ENCODE assay signal across 8 cellular contexts in genomic region chr6:112372213-112372806, GRCh38. TPM values are rescaled to one million over a fixed set of nuclear protein-coding genes. Genes with fewer than 3 reads are reported as not detected.
A peak's percentile ranks its signal among the peaks of the same experiment; 100 is the strongest.
DNase-seq lines count a peak whose midpoint lies in the region; ATAC-seq and TF ChIP-seq lines count a peak whose summit lies in the region.

No MANE protein-coding gene starts in this region.

- no peaks in the 10 kb centered on the region for H3K9me1 ChIP-seq in IMR-90 (ENCODE audit: insufficient read depth, low read length)

- no peak overlapping the region for H3K4me2 ChIP-seq in IMR-90 (ENCODE audit: low read depth, low read length)

- H3K56ac ChIP-seq in IMR-90 (ENCODE audit: extremely low read depth, insufficient read depth, low read length) = no peak overlapping the region

- H4K91ac ChIP-seq in IMR-90 (ENCODE audit: insufficient read depth, low read depth, low read length) = no peak overlapping the region

- dilution Hi-C loops in IMR-90 (cut with HindIII; ENCODE audit: low sequenced_read_pairs, unreplicated experiment) = no loop called here

- H2BK5ac ChIP-seq in IMR-90 (ENCODE audit: low read depth, low read length, poor library complexity, severe bottlenecking) = no peak overlapping the region

- H2AK9ac ChIP-seq in IMR-90 (replicated peaks; ENCODE audit: low read depth, low read length, poor library complexity) = no peak overlapping the region

- H2AFZ ChIP-seq in IMR-90 (replicated peaks; ENCODE audit: low read length, poor library complexity) = no peak overlapping the region

- no peak overlapping the region for H2BK20ac ChIP-seq in IMR-90 (ENCODE audit: low read depth, low read length)

- no peak overlapping the region for H3K14ac ChIP-seq in IMR-90 (replicated peaks; ENCODE audit: low read depth, low read length)

- in situ Hi-C loops in Caki2 (cut with HindIII; ENCODE audit: low pct_unique_long_range_greater_than_20kb, low sequenced_read_pairs) (no loop called here), IMR-90 (cut with MboI; ENCODE audit: low sequenced_read_pairs) (no loop called here)

- H4K5ac ChIP-seq in IMR-90 (ENCODE audit: low read depth, low read length) = no peak overlapping the region

- H3K36me3 ChIP-seq in IMR-90 (ENCODE audit: control insufficient read depth, insufficient read depth, low read length) = no peaks in the 10 kb centered on the region
- H3K36me3 ChIP-seq in colonic mucosa = no peaks in the 10 kb centered on the region

- intact Hi-C loops in IMR-90 (cut with micrococcal nuclease) = loop anchor here (1.0 to 10.0 kb wide), 4 partner anchors 58 to 192 kb away; partner anchors contain the start of gene LAMA4
- intact Hi-C loops in colonic mucosa (cut with DNase I) = loop anchor here (10.0 kb wide), 1 partner anchor 198 kb away; no protein-coding TSS in a partner anchor

- no CpG with 5 or more reads among the region's 5 CpGs for WGBS in IMR-90 (ENCODE audit: extremely low coverage in 2 of 2, insufficient read length in 1 of 2), 2 experiments

- no peak overlapping the region for H2BK15ac ChIP-seq in IMR-90 (ENCODE audit: low read depth, low read length)

- H3K23ac ChIP-seq in IMR-90 (ENCODE audit: low read depth, low read length) = no peak overlapping the region

- H2BK120ac ChIP-seq in IMR-90 (ENCODE audit: low read depth, low read length) = no peak overlapping the region

- no peak overlapping the region for H2AK5ac ChIP-seq in IMR-90 (ENCODE audit: low read depth, low read length)

- H3K9me3 ChIP-seq in IMR-90 (ENCODE audit: control insufficient read depth, insufficient read depth, low read length) (no peaks in the 10 kb centered on the region), colonic mucosa (no peaks in the 10 kb centered on the region)

- H3K27me3 ChIP-seq in IMR-90 (ENCODE audit: control insufficient read depth, insufficient read depth, low read length) (peaks cover 11% of the 10 kb centered on the region), colonic mucosa (no peaks in the 10 kb centered on the region)

- DNase-seq in Caki2 (ENCODE audit: low read depth) (peak; percentile 9), IMR-90 (peak; percentile 46), astrocyte of the hippocampus (ENCODE audit: low read depth, low spot score) (peak; percentile 40), left kidney (ENCODE audit: low read depth, low spot score) (peak; percentile 24), colonic mucosa (no peak), cortex of kidney (lab: John Stamatoyannopoulos, UW) (no peak)

- no peaks in the 10 kb centered on the region for H3K79me1 ChIP-seq in IMR-90 (ENCODE audit: low read depth in 1 of 2, low read length in 2 of 2)

- no peak for TF ChIP-seq POLR2A in IMR-90 (IDR thresholded peaks at IDR 0.05; ENCODE audit: low read depth, low read length)

- peak; percentile 63 for TF ChIP-seq RAD21 in IMR-90 (IDR thresholded peaks at IDR 0.05; ENCODE audit: low read length)

- H3K27ac ChIP-seq in IMR-90 (ENCODE audit: insufficient read depth, low read length) (no peak overlapping the region), colonic mucosa (no peak overlapping the region)

- H3K4me1 ChIP-seq in IMR-90 (ENCODE audit: control insufficient read depth, insufficient read depth, low read length) (no peaks in the 10 kb centered on the region), colonic mucosa (no peaks in the 10 kb centered on the region)

- H3K9ac ChIP-seq in IMR-90 (ENCODE audit: low read depth, low read length) (no peak overlapping the region), colonic mucosa (ENCODE audit: low read depth in 2 of 2, low read length in 2 of 2) (no peak overlapping the region)

- POLR2A ChIA-PET in IMR-90 (lab: Charles Lee; ENCODE audit: unreplicated experiment) = no interaction called here

- TF ChIP-seq CTCF in IMR-90 (conservative IDR thresholded peaks at IDR 0.05; ENCODE audit: low read depth, low read length) (peak; percentile 63), colonic mucosa (IDR thresholded peaks at IDR 0.05) (no peak)

- CTCF ChIA-PET in IMR-90 (lab: Yijun Ruan, JAX) = interaction anchor here (1.0 to 1.6 kb wide), 3 partner anchors 30 to 191 kb away, joined by 3 to 5 read pairs (median 3); no protein-coding TSS in a partner anchor

- H3K4ac ChIP-seq in IMR-90 (ENCODE audit: low read depth, low read length) = no peak overlapping the region

- no peak overlapping the region for H3K18ac ChIP-seq in IMR-90 (ENCODE audit: low read depth, low read length)

- H4K8ac ChIP-seq in IMR-90 (ENCODE audit: low read depth in 2 of 2, low read length in 2 of 2) = no peak overlapping the region

- H4K20me1 ChIP-seq in IMR-90 (ENCODE audit: insufficient read depth, low read length) = no peaks in the 10 kb centered on the region

- H3K4me3 ChIP-seq in IMR-90 (ENCODE audit: insufficient read depth, low read depth, low read length) (no peak overlapping the region), colonic mucosa (no peak overlapping the region)

- BruUV-seq in IMR-90 (replicated peaks; lab: Mats Ljungman, UMichigan) = no TSS peak

- ATAC-seq in IMR-90 (ENCODE audit: low read depth) (peak; percentile 93), HG03378 (IDR thresholded peaks at IDR 0.05; ENCODE audit: unreplicated experiment) (no peak), HG02623 (IDR thresholded peaks at IDR 0.05; ENCODE audit: unreplicated experiment) (no peak)

TF ChIP-seq in IMR-90, 13 proteins besides CTCF, POLR2A, EP300 and RAD21:
- TF ChIP-seq BHLHE40 (IDR thresholded peaks at IDR 0.05; ENCODE audit: low read depth, low read length) (no peak), SMC3 (IDR thresholded peaks at IDR 0.05; ENCODE audit: low read depth, low read length) (peak; percentile 50; the same call in 1 of the 2 replicates)

RNA-seq across cellular contexts. Expression of gene RFPL4B, which starts 25.2 kb away (rescaled TPM):
- total RNA-seq in Caki2 (2014; rRNA removed; shearing (Covaris generic); ENCODE audit: low replicate concordance) = 0.37 TPM in 1 of 2 replicates, not detected in the other
- total RNA-seq in IMR-90 (2012; rRNA removed) (not detected in 2 replicates), colonic mucosa (not detected)
- not detected in 2 replicates for polyA plus RNA-seq in IMR-90 (2012; rRNA removed)
- not detected in 2 replicates for polyA plus RNA-seq in IMR-90 (2012; cell fraction: cytosol; rRNA removed)
- not detected in 2 replicates for polyA plus RNA-seq in IMR-90 (2012; cell fraction: nucleus; rRNA removed; ENCODE audit: low replicate concordance)

Comparison
In these comparisons a context has a peak if more than half of its experiments do, and no peak if none do; other contexts are left out.
1. DNase-seq: peak in Caki2 (single experiment), IMR-90 (single experiment), astrocyte of the hippocampus (single experiment) and left kidney (single experiment); none in colonic mucosa (single experiment) and cortex of kidney (single experiment).